Comparison of ENCODE assay signal across 8 cellular contexts in genomic region chr16:67942200-67942509, GRCh38. TPM values are rescaled to one million over a fixed set of nuclear protein-coding genes. Genes with fewer than 3 reads are reported as not detected.
A peak's percentile ranks its signal among the peaks of the same experiment; 100 is the strongest.
DNase-seq lines count a peak whose midpoint lies in the region; ATAC-seq lines count a peak whose summit lies in the region.

No MANE protein-coding gene starts in this region.

- H3K27me3 Mint-ChIP-seq in activated naive CD8-positive, alpha-beta T cell = no peaks in the 10 kb centered on the region

- H3K4me1 Mint-ChIP-seq in activated naive CD8-positive, alpha-beta T cell (ENCODE audit: low read depth) = peaks cover 25% of the 10 kb centered on the region
- peaks cover 24% of the 10 kb centered on the region for H3K4me1 Mint-ChIP-seq in stimulated activated effector memory CD8-positive, alpha-beta T cell treated with anti-CD3 and anti-CD28 coated beads, Interleukin-12 subunit alpha, Interleukin-12 subunit beta, amount 100 ng/mL, for 72 hours

- peak; percentile 54 for ATAC-seq in stimulated activated effector memory CD8-positive, alpha-beta T cell treated with anti-CD3 and anti-CD28 coated beads, Interleukin-12 subunit alpha, Interleukin-12 subunit beta, amount 100 ng/mL, for 72 hours

- H3K36me3 Mint-ChIP-seq in activated naive CD8-positive, alpha-beta T cell = no peaks in the 10 kb centered on the region
- H3K36me3 Mint-ChIP-seq in stimulated activated effector memory CD8-positive, alpha-beta T cell treated with anti-CD3 and anti-CD28 coated beads, Interleukin-12 subunit alpha, Interleukin-12 subunit beta, amount 100 ng/mL, for 72 hours = peaks cover 47% of the 10 kb centered on the region

- no peaks in the 10 kb centered on the region for H3K9me3 Mint-ChIP-seq in activated naive CD8-positive, alpha-beta T cell (ENCODE audit: low read depth)
- no peaks in the 10 kb centered on the region for H3K9me3 Mint-ChIP-seq in stimulated activated effector memory CD8-positive, alpha-beta T cell treated with anti-CD3 and anti-CD28 coated beads, Interleukin-12 subunit alpha, Interleukin-12 subunit beta, amount 100 ng/mL, for 72 hours

- peak; percentile 37 for DNase-seq in activated naive CD4-positive, alpha-beta T cell treated with Interleukin-2 at 50 U/mL for 16 hours
- DNase-seq in activated naive CD4-positive, alpha-beta T cell (lab: John Stamatoyannopoulos, UW) = no peak
- peak; percentile 50 for DNase-seq in NCI-H460 (ENCODE audit: extremely low read depth, low read depth)
- DNase-seq in hepatic stellate cell (ENCODE audit: low spot score) = peak; percentile 66
- DNase-seq in stimulated activated effector memory CD8-positive, alpha-beta T cell treated with anti-CD3 and anti-CD28 coated beads, Interleukin-12 subunit alpha, Interleukin-12 subunit beta, amount 100 ng/mL, for 72 hours (ENCODE audit: low spot score in 2 of 2) = no peak
- DNase-seq in NCI-H1436 treated with DMSO at 0.1 percent for 48 hours (lab: John Stamatoyannopoulos, UW) = no peak
- DNase-seq in mucosa of gallbladder (ENCODE audit: low spot score) = no peak

- peak overlapping the region; percentile 61 for H3K27ac Mint-ChIP-seq in activated naive CD8-positive, alpha-beta T cell
- peak overlapping the region; percentile 83 for H3K27ac Mint-ChIP-seq in stimulated activated effector memory CD8-positive, alpha-beta T cell treated with anti-CD3 and anti-CD28 coated beads, Interleukin-12 subunit alpha, Interleukin-12 subunit beta, amount 100 ng/mL, for 72 hours

- H3K4me3 Mint-ChIP-seq in activated naive CD8-positive, alpha-beta T cell = no peak overlapping the region
- no peak overlapping the region for H3K4me3 Mint-ChIP-seq in stimulated activated effector memory CD8-positive, alpha-beta T cell treated with anti-CD3 and anti-CD28 coated beads, Interleukin-12 subunit alpha, Interleukin-12 subunit beta, amount 100 ng/mL, for 72 hours

RNA-seq across cellular contexts. Expression of gene LCAT, which starts 1.8 kb away (rescaled TPM):
- 4.6 and 8.4 TPM in 2 replicates for total RNA-seq in NCI-H460 (2014; rRNA removed; shearing (Covaris generic))
- polyA plus RNA-seq in NCI-H460 (2014; cell fraction: nucleus; rRNA removed) = 54.1 and 55.9 TPM in 2 replicates
- 30.3 TPM for total RNA-seq in mucosa of gallbladder

RNA-seq across cellular contexts. Expression of gene PSMB10, which starts 5.5 kb away (rescaled TPM):
- 28.7 and 34.9 TPM in 2 replicates for total RNA-seq in NCI-H460 (2014; rRNA removed; shearing (Covaris generic))
- polyA plus RNA-seq in NCI-H460 (2014; cell fraction: nucleus; rRNA removed) = 62.4 and 91.5 TPM in 2 replicates
- total RNA-seq in mucosa of gallbladder = 68.8 TPM

RNA-seq across cellular contexts. Expression of gene CTRL, which starts 10.5 kb away (rescaled TPM):
- total RNA-seq in NCI-H460 (2014; rRNA removed; shearing (Covaris generic)) = 1.4 and 2.0 TPM in 2 replicates
- 12.3 and 19.9 TPM in 2 replicates for polyA plus RNA-seq in NCI-H460 (2014; cell fraction: nucleus; rRNA removed)
- total RNA-seq in mucosa of gallbladder = 1.1 TPM

RNA-seq across cellular contexts. Expression of gene SLC12A4, which starts 26.3 kb away (rescaled TPM):
- 35.8 and 37.2 TPM in 2 replicates for total RNA-seq in NCI-H460 (2014; rRNA removed; shearing (Covaris generic))
- polyA plus RNA-seq in NCI-H460 (2014; cell fraction: nucleus; rRNA removed) = 101 and 169 TPM in 2 replicates
- 76.6 TPM for total RNA-seq in mucosa of gallbladder

RNA-seq across cellular contexts. Expression of gene DPEP3, which starts 38.1 kb away (rescaled TPM):
- total RNA-seq in NCI-H460 (2014; rRNA removed; shearing (Covaris generic)) = not detected in 2 replicates
- not detected in 2 replicates for polyA plus RNA-seq in NCI-H460 (2014; cell fraction: nucleus; rRNA removed)
- not detected for total RNA-seq in mucosa of gallbladder

Comparison
In these comparisons a context has a peak if more than half of its experiments do, and no peak if none do; other contexts are left out.
1. DNase-seq: peak in activated naive CD4-positive, alpha-beta T cell treated with Interleukin-2 at 50 U/mL for 16 hours (single experiment), NCI-H460 (single experiment) and hepatic stellate cell (single experiment); none in activated naive CD4-positive, alpha-beta T cell (0 of 4), stimulated activated effector memory CD8-positive, alpha-beta T cell treated with anti-CD3 and anti-CD28 coated beads, Interleukin-12 subunit alpha, Interleukin-12 subunit beta, amount 100 ng/mL, for 72 hours (0 of 2), NCI-H1436 treated with DMSO at 0.1 percent for 48 hours (single experiment) and mucosa of gallbladder (single experiment).